ENCODE assay signal across 1 cellular context in the genomic region with DNA sequence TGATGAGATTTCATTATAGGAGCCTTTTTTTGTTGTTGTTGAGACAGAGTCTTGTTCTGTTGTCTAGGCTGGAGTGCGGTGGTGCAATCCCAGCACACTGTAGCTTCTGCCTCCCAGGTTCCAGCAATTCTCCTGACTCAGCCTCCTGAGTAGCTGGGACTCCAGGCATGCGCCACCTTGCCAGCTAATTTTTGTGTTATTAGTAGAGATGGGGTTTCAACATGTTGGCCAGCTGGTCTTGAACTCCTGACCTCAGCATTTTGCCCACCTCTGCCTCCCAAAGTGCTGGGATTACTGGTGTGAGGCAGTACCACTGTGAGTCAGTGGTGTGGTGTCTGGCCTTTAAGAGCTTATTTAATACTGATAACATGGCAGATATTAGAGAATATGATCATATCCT.
TF ChIP-seq lines count a peak whose summit lies in the region.

No MANE protein-coding gene starts in this region.

TF ChIP-seq in HepG2, 621 proteins besides CTCF, POLR2A, EP300 and RAD21 (continued from another document):
- TF ChIP-seq MAFK (conservative IDR thresholded peaks at IDR 0.05 in 1 of 2, IDR thresholded peaks at IDR 0.05 in 1 of 2; ENCODE audit: low read length in 2 of 2) = 0 out of 4 replicates have a peak, but pooled peaks of 1 of the 2 experiments have one; percentile 26
